ENCODE assay signal across 1 cellular context in genomic region chr3:194254032-194254431, GRCh38.
TF ChIP-seq lines count a peak whose summit lies in the region.

No MANE protein-coding gene starts in this region.

TF ChIP-seq in WTC11, 78 proteins besides CTCF, POLR2A, EP300 and RAD21 (continued from another document):
- TF ChIP-seq ZNF425 (CRISPR knock-in tag; conservative IDR thresholded peaks at IDR 0.05) (no peak), ZNF671 (CRISPR knock-in tag; IDR thresholded peaks at IDR 0.05) (no peak), PRRX2 (CRISPR knock-in tag; IDR thresholded peaks at IDR 0.05) (no peak), FOXP4 (CRISPR knock-in tag; IDR thresholded peaks at IDR 0.05) (no peak), E2F4 (CRISPR knock-in tag; IDR thresholded peaks at IDR 0.05; ENCODE audit: borderline replicate concordance, low read depth) (no peak), HMGA2 (CRISPR knock-in tag; IDR thresholded peaks at IDR 0.05) (no peak), CBFB (CRISPR knock-in tag; IDR thresholded peaks at IDR 0.05; ENCODE audit: low read depth) (no peak), ATF6 (CRISPR knock-in tag; IDR thresholded peaks at IDR 0.05) (no peak)
